ENCODE assay signal across 1 cellular context in the genomic region with DNA sequence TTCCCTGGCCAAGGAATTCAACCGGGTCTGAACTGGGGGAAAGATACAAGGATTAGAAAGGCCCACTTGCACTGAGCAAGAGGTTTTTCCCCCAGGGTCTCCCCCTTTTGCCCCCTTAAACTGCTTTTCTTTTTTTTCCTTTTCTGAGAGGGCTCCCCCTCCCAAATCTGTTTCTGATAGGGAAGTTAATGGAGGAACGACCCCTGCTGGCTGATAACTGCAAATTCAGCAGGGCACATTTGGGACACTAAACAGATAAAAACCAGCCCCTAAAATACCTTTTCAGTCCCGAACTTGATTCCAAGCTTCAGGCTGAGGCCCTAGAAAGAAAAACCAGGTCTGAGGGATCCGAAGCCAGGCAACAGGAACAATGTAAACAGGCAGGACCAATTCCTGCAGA.
TF ChIP-seq lines count a peak whose summit lies in the region.

No MANE protein-coding gene starts in this region.

TF ChIP-seq in H1, 55 proteins besides CTCF, POLR2A, EP300 and RAD21:
- TF ChIP-seq SRF (IDR thresholded peaks at IDR 0.05; ENCODE audit: low read depth, low read length) (no peak), KDM4A (IDR thresholded peaks at IDR 0.05; ENCODE audit: low read depth, low read length, severe bottlenecking) (no peak)
- TF ChIP-seq, protein P1, sequence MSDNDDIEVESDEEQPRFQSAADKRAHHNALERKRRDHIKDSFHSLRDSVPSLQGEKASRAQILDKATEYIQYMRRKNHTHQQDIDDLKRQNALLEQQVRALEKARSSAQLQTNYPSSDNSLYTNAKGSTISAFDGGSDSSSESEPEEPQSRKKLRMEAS (IDR thresholded peaks at IDR 0.05), result no peak
